In the genomic region with DNA sequence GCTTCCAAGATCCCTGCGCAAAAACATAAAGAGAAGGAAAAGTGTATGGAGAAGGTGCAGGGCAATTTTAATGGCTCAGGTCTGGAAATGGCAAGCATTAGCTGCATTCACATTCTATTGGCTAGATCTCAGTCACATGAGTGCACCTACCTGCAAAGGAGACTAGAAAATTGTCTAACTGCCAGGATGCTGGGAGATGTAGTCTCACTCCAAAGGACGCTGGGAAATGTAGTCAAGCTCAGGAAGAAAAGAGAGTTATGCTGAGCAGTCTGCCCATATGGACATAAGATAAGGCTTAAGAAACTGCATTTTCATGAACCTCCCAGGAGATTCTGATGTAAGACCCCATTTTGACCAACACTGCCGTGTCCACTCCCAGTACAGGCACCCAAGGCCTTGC, we compare ENCODE assay signal across 9 cellular contexts. TPM values are rescaled to one million over a fixed set of nuclear protein-coding genes. Genes with fewer than 3 reads are reported as not detected.
DNase-seq lines count a peak whose midpoint lies in the region; ATAC-seq and TF ChIP-seq lines count a peak whose summit lies in the region.
"Had no signal": no experiment of that assay in that cellular context is flagged by ENCODE, and none has a peak within 500 bp of the region (broad histone marks: within the 10 kb centered on the region; RNA-seq: fewer than 3 reads in every experiment).

No MANE protein-coding gene starts in this region.

- no peaks in the 10 kb centered on the region for H3K36me3 Mint-ChIP-seq in nephron progenitor cell (ENCODE audit: low read depth)
- H3K36me3 Mint-ChIP-seq: natural killer cell had no signal

- TF ChIP-seq CTCF in Panc1 (IDR thresholded peaks at IDR 0.05), result no peak
- TF ChIP-seq CTCF in nephron progenitor cell (IDR thresholded peaks at IDR 0.05), result no peak

- peaks cover 5% of the 10 kb centered on the region for H3K9me3 Mint-ChIP-seq in nephron progenitor cell
- H3K9me3 Mint-ChIP-seq: natural killer cell had no signal

- POLR2A ChIA-PET in Panc1 (lab: Charles Lee), result no interaction called here

- H3K4me1 Mint-ChIP-seq in nephron progenitor cell, result peaks cover 35% of the 10 kb centered on the region

- peak; percentile 41 for DNase-seq in NCI-H2196 (lab: John Stamatoyannopoulos, UW; ENCODE audit: unreplicated experiment)
- DNase-seq in NCI-H2196 treated with DMSO at 0.1 percent for 48 hours (lab: John Stamatoyannopoulos, UW; ENCODE audit: unreplicated experiment), result no peak
- no peak for DNase-seq in Panc1 (ENCODE audit: low read depth, low spot score)
- no peak for DNase-seq in nephron progenitor cell
- no peak for DNase-seq in LoVo (ENCODE audit: low spot score)
- DNase-seq in AG08395 (ENCODE audit: low spot score), result no peak
- DNase-seq in putamen (ENCODE audit: low spot score), result no peak
- DNase-seq: natural killer cell had no signal

- no TSS peak for BruUV-seq in Panc1 (replicated peaks; lab: Mats Ljungman, UMichigan)

- H3K27ac ChIP-seq in Panc1 (ENCODE audit: low read length), result no peak overlapping the region

- ATAC-seq in HG02885 (IDR thresholded peaks at IDR 0.05; ENCODE audit: poor library complexity, unreplicated experiment), result peak; percentile 63
- peak; percentile 63 for ATAC-seq in Panc1

- no peak overlapping the region for H3K4me3 ChIP-seq in Panc1 (ENCODE audit: low read depth in 2 of 2, low read length in 2 of 2)

- no peaks in the 10 kb centered on the region for H3K9me3 ChIP-seq in Panc1 (ENCODE audit: control insufficient read depth, insufficient read depth, low read depth, low read length)

- CTCF ChIA-PET in Panc1 (lab: Charles Lee), result interaction anchor here (1.0 kb wide), 1 partner anchor 63 kb away, joined by 3 read pairs; no protein-coding TSS in a partner anchor

- H3K4me3 Mint-ChIP-seq in nephron progenitor cell, result peak overlapping the region; percentile 59
- H3K4me3 Mint-ChIP-seq: natural killer cell had no signal

- H3K27ac Mint-ChIP-seq in nephron progenitor cell, result no peak overlapping the region
- H3K27ac Mint-ChIP-seq: natural killer cell had no signal

- H3K27me3 ChIP-seq in Panc1 (ENCODE audit: control insufficient read depth, insufficient read depth, low read length), result no peaks in the 10 kb centered on the region

- no peaks in the 10 kb centered on the region for H3K4me1 ChIP-seq in Panc1 (ENCODE audit: control insufficient read depth, insufficient read depth, low read length)

- H3K27me3 Mint-ChIP-seq in nephron progenitor cell (ENCODE audit: low read depth, poor library complexity), result peaks cover 13% of the 10 kb centered on the region

- no peaks in the 10 kb centered on the region for H3K36me3 ChIP-seq in Panc1 (ENCODE audit: control insufficient read depth, insufficient read depth, low read length)

- in situ Hi-C loops in Panc1 (cut with HindIII; ENCODE audit: low pct_unique_long_range_greater_than_20kb, low sequenced_read_pairs), result no loop called here

- intact Hi-C loops in Panc1 (cut with micrococcal nuclease; ENCODE audit: unreplicated experiment), result no loop called here

RNA-seq across cellular contexts. Expression of a gene that starts 9.5 kb away (rescaled TPM):
- total RNA-seq in Panc1 (2021; ENCODE audit: unreplicated experiment), result 7.7 TPM
- polyA plus RNA-seq in Panc1 (2012; ENCODE audit: insufficient read length), result 8.2 TPM
